In genomic region chr16:29744541-29745101, GRCh38 we compare ENCODE assay signal across 1 cellular context.
TF ChIP-seq lines count a peak whose summit lies in the region.

No MANE protein-coding gene starts in this region.

TF ChIP-seq in H1, 55 proteins besides CTCF, POLR2A, EP300 and RAD21:
- TF ChIP-seq SIX5 (IDR thresholded peaks at IDR 0.05; ENCODE audit: low read depth, low read length): no peak
- TF ChIP-seq POLR2AphosphoS5 (IDR thresholded peaks at IDR 0.05; ENCODE audit: low read depth, low read length): peak; percentile 28; the same call in 1 of the 2 replicates
- TF ChIP-seq RNF2 (IDR thresholded peaks at IDR 0.05; ENCODE audit: borderline replicate concordance, low read depth, low read length, missing control alignments, poor library complexity, severe bottlenecking): no peak
